ENCODE assay signal across 8 cellular contexts in the genomic region with DNA sequence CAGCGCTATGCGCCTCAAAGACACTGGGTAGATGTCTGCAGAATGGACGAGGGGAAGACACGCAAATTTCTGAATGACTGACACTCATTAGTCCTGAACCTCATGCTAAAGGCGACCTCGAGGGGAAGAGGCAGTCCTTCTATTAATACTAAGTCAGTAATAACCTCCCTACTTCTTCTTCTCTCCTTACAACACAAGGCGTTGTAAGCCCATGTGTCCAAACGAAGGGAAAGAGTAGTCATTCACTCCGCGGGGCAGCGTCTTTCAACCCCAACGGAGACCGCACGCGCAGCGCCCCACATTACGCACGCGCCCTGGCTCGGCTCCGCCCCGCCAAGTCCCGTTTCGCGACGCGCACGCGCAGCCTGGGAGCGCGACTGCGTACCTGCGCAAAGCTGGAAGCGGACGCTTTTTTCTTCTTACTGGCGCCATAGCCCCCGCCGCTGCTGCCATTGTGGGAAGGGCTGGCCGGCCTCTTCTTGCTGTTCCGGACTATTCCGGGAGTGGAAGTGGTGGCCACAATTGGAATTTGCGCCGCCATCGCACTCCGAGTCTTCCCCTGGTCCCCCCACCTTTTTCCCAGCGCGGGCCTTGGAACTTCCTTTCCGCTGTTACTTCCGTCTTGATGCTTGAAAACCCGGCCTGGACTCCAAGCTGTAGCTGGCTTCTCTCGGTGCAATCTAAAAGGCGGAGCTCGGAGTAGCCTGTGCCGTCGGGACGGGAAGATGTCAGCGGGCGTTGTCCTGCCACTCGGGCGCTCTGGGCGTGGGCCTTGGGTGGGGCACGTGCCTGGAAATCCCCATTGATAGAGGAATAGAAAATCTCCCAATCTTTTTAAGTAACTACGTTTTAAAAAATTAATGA. TPM values are rescaled to one million over a fixed set of nuclear protein-coding genes. Genes with fewer than 3 reads are reported as not detected.
DNase-seq lines count a peak whose midpoint lies in the region; ATAC-seq and TF ChIP-seq lines count a peak whose summit lies in the region.

A gene with protein sequence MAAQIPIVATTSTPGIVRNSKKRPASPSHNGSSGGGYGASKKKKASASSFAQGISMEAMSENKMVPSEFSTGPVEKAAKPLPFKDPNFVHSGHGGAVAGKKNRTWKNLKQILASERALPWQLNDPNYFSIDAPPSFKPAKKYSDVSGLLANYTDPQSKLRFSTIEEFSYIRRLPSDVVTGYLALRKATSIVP (minus strand): TSS at position 627 of the 864 bp plus-strand sequence. CDS start 86 bp downstream, at position 541.

- H3K4me2 ChIP-seq in OCI-LY3 (ENCODE audit: low read length), result peak within 1 kb of the TSS; percentile 83

- DNase-seq in DMS 273 treated with DMSO at 0.1 percent for 48 hours (lab: John Stamatoyannopoulos, UW) (peak; percentile 92), HuH-7.5 (ENCODE audit: low spot score) (peak; percentile 65), endothelial cell (ENCODE audit: low spot score) (peak; percentile 90), midbrain (lab: John Stamatoyannopoulos, UW) (peak; percentile 94)
- peak; percentile 97 for DNase-seq in activated CD8-positive, alpha-beta memory T cell treated with anti-CD3 and anti-CD28 coated beads, Interleukin-2, amount 50 U/mL, for 48 hours
- peak; percentile 88 to 90 for DNase-seq in stimulated activated CD8-positive, alpha-beta memory T cell treated with anti-CD3 and anti-CD28 coated beads, Interleukin-15, amount 100 ng/mL, for 48 hours (ENCODE audit: low read depth in 2 of 2)

- H3K36me3 ChIP-seq in OCI-LY3 (replicated peaks; ENCODE audit: low read depth, low read length), result no peaks in the 10 kb centered on the region

- peaks cover 3% of the 10 kb centered on the region for H3K36me3 Mint-ChIP-seq in endothelial cell (ENCODE audit: low read depth, unreplicated experiment)

- no peaks in the 10 kb centered on the region for H3K9me3 ChIP-seq in OCI-LY3 (ENCODE audit: insufficient read depth, low read length)

- H4K20me1 ChIP-seq in OCI-LY3 (ENCODE audit: insufficient read depth, low read length), result no peaks in the 10 kb centered on the region

- peak within 1 kb of the TSS; percentile 98 for H3K27ac Mint-ChIP-seq in endothelial cell (ENCODE audit: unreplicated experiment)

- ATAC-seq in GM21528 (IDR thresholded peaks at IDR 0.05; ENCODE audit: low FRiP score, unreplicated experiment), result peak; percentile 91

- H3K27ac ChIP-seq in OCI-LY3 (ENCODE audit: low read length), result peak within 1 kb of the TSS; percentile 75

- peaks cover 19% of the 10 kb centered on the region for H3K27me3 Mint-ChIP-seq in endothelial cell (ENCODE audit: unreplicated experiment)

- peak within 1 kb of the TSS; percentile 82 for H3K9ac ChIP-seq in OCI-LY3 (ENCODE audit: low read length)

- H3K9me3 Mint-ChIP-seq in endothelial cell (ENCODE audit: unreplicated experiment), result no peaks in the 10 kb centered on the region

- H3K27me3 ChIP-seq in OCI-LY3 (ENCODE audit: low read depth, low read length), result no peaks in the 10 kb centered on the region

- peaks cover 38% of the 10 kb centered on the region for H3K79me2 ChIP-seq in OCI-LY3 (ENCODE audit: low read length)

- H3K4me1 ChIP-seq in OCI-LY3 (ENCODE audit: low read length), result peaks cover 17% of the 10 kb centered on the region

- H3K4me1 Mint-ChIP-seq in endothelial cell (ENCODE audit: unreplicated experiment), result peaks cover 48% of the 10 kb centered on the region

- TF ChIP-seq CTCF in OCI-LY3 (IDR thresholded peaks at IDR 0.05; ENCODE audit: low read depth, low read length), result no peak
- TF ChIP-seq CTCF in endothelial cell (IDR thresholded peaks at IDR 0.05; ENCODE audit: unreplicated experiment), result no peak

- peak within 1 kb of the TSS; percentile 86 for H2AFZ ChIP-seq in OCI-LY3 (ENCODE audit: low read depth, low read length)

- H3K4me3 ChIP-seq in OCI-LY3 (ENCODE audit: low read length), result peak within 1 kb of the TSS; percentile 84

- H3K4me3 Mint-ChIP-seq in endothelial cell (ENCODE audit: unreplicated experiment), result peak within 1 kb of the TSS; percentile 98

RNA-seq across cellular contexts. Expression of the gene that starts here (rescaled TPM):
- 29.7 TPM for total RNA-seq in endothelial cell (ENCODE audit: unreplicated experiment)

Comparison
In these comparisons a context has a peak if more than half of its experiments do, and no peak if none do; other contexts are left out.
1. Peak in every context shown above with its lines: DNase-seq, ATAC-seq, H3K4me3 ChIP-seq and H3K27ac ChIP-seq.